ENCODE assay signal across 9 cellular contexts in genomic region chr2:100588071-100588786, GRCh38. TPM values are rescaled to one million over a fixed set of nuclear protein-coding genes. Genes with fewer than 3 reads are reported as not detected.
A peak's percentile ranks its signal among the peaks of the same experiment; 100 is the strongest.
DNase-seq lines count a peak whose midpoint lies in the region; ATAC-seq, FAIRE-seq and TF ChIP-seq lines count a peak whose summit lies in the region.
"Had no signal": no experiment of that assay in that cellular context is flagged by ENCODE, and none has a peak within 500 bp of the region (broad histone marks: within the 10 kb centered on the region; RNA-seq: fewer than 3 reads in every experiment).

No MANE protein-coding gene starts in this region.

- H3K27ac ChIP-seq in smooth muscle cell (ENCODE audit: low read depth) = no peak overlapping the region
- H3K27ac ChIP-seq: C4-2B had no signal

- peaks cover 5% of the 10 kb centered on the region for H3K27me3 ChIP-seq in adipocyte (replicated peaks; ENCODE audit: control insufficient read depth, insufficient read depth, low read length)
- no peaks in the 10 kb centered on the region for H3K27me3 ChIP-seq in smooth muscle cell (ENCODE audit: low read depth)

- H3K4me3 ChIP-seq in adipocyte (ENCODE audit: low read length) (no peak overlapping the region), smooth muscle cell (no peak overlapping the region)

- H3K4me3 Mint-ChIP-seq in stimulated activated effector memory CD8-positive, alpha-beta T cell treated with anti-CD3 and anti-CD28 coated beads, Interleukin-12 subunit alpha, Interleukin-12 subunit beta, amount 100 ng/mL, for 72 hours = no peak overlapping the region

- H3K9me3 ChIP-seq in adipocyte (ENCODE audit: control insufficient read depth, low read length) = no peaks in the 10 kb centered on the region
- no peaks in the 10 kb centered on the region for H3K9me3 ChIP-seq in smooth muscle cell (replicated peaks; ENCODE audit: low read depth)

- DNase-seq in activated CD4-positive, alpha-beta T cell treated with anti-CD3 and anti-CD28 coated beads for 4 hours = peak; percentile 28 to 29
- DNase-seq in activated CD4-positive, alpha-beta T cell treated with anti-CD3 and anti-CD28 coated beads for 48 hours = no peak
- DNase-seq in HTR-8/SVneo (ENCODE audit: insufficient read length, low spot score) = peak; percentile 23
- DNase-seq in adipocyte (ENCODE audit: low read depth) = peak; percentile 23
- DNase-seq in stimulated activated effector memory CD8-positive, alpha-beta T cell treated with anti-CD3 and anti-CD28 coated beads, Interleukin-12 subunit alpha, Interleukin-12 subunit beta, amount 100 ng/mL, for 72 hours (ENCODE audit: low spot score in 2 of 2) = no peak
- no peak for DNase-seq in frontal cortex (ENCODE audit: low spot score in 2 of 2)
- no peak for DNase-seq in stimulated activated CD8-positive, alpha-beta memory T cell treated with anti-CD3 and anti-CD28 coated beads, Interleukin-4, amount 100 ng/mL, for 48 hours
- DNase-seq in smooth muscle cell (lab: John Stamatoyannopoulos, UW; ENCODE audit: unreplicated experiment) = no peak

- no peak overlapping the region for H2AFZ ChIP-seq in smooth muscle cell (ENCODE audit: low read depth)

- H3K79me2 ChIP-seq in smooth muscle cell (ENCODE audit: low read depth) = no peaks in the 10 kb centered on the region

- peaks cover 30% of the 10 kb centered on the region for H3K4me1 Mint-ChIP-seq in stimulated activated effector memory CD8-positive, alpha-beta T cell treated with anti-CD3 and anti-CD28 coated beads, Interleukin-12 subunit alpha, Interleukin-12 subunit beta, amount 100 ng/mL, for 72 hours

- no peaks in the 10 kb centered on the region for H3F3A ChIP-seq in smooth muscle cell (ENCODE audit: low read depth)

- FAIRE-seq in HTR-8/SVneo (lab: Jason Lieb, UNC) = no peak
- FAIRE-seq in frontal cortex (lab: Jason Lieb, UNC) = no peak

- no peaks in the 10 kb centered on the region for H4K20me1 ChIP-seq in smooth muscle cell (ENCODE audit: low read depth)

- H3K27ac Mint-ChIP-seq in stimulated activated effector memory CD8-positive, alpha-beta T cell treated with anti-CD3 and anti-CD28 coated beads, Interleukin-12 subunit alpha, Interleukin-12 subunit beta, amount 100 ng/mL, for 72 hours = peak overlapping the region; percentile 41

- TF ChIP-seq CTCF in smooth muscle cell (IDR thresholded peaks at IDR 0.05; ENCODE audit: borderline replicate concordance, insufficient read depth, poor library complexity, severe bottlenecking) = no peak

- no peak overlapping the region for H3K9ac ChIP-seq in adipocyte (ENCODE audit: low read length)
- no peak overlapping the region for H3K9ac ChIP-seq in smooth muscle cell (ENCODE audit: low read depth)

- H3K9me3 Mint-ChIP-seq in stimulated activated effector memory CD8-positive, alpha-beta T cell treated with anti-CD3 and anti-CD28 coated beads, Interleukin-12 subunit alpha, Interleukin-12 subunit beta, amount 100 ng/mL, for 72 hours = no peaks in the 10 kb centered on the region

- H3K36me3 ChIP-seq in adipocyte (ENCODE audit: control insufficient read depth, insufficient read depth, low read length, severe bottlenecking) = no peaks in the 10 kb centered on the region
- H3K36me3 ChIP-seq in smooth muscle cell (ENCODE audit: low read depth) = no peaks in the 10 kb centered on the region

- H3K4me1 ChIP-seq in adipocyte (ENCODE audit: control insufficient read depth, insufficient read depth, low read length) (peaks cover 5% of the 10 kb centered on the region), smooth muscle cell (ENCODE audit: low read depth) (no peaks in the 10 kb centered on the region)

- ATAC-seq in stimulated activated effector memory CD8-positive, alpha-beta T cell treated with anti-CD3 and anti-CD28 coated beads, Interleukin-12 subunit alpha, Interleukin-12 subunit beta, amount 100 ng/mL, for 72 hours = peak; percentile 96

- H3K4me2 ChIP-seq in smooth muscle cell = no peak overlapping the region

- peaks cover 6% of the 10 kb centered on the region for H3K36me3 Mint-ChIP-seq in stimulated activated effector memory CD8-positive, alpha-beta T cell treated with anti-CD3 and anti-CD28 coated beads, Interleukin-12 subunit alpha, Interleukin-12 subunit beta, amount 100 ng/mL, for 72 hours

- WGBS in smooth muscle cell (ENCODE audit: low lambda C conversion rate) = 76% methylated on average over 7 of the region's 7 CpGs

RNA-seq across cellular contexts. Expression of gene PDCL3, which starts 25.4 kb away (rescaled TPM):
- total RNA-seq in frontal cortex (9.8 TPM), smooth muscle cell (8.8 and 15.4 TPM in 2 replicates)
- 12.6 and 26.2 TPM in 2 replicates for polyA plus RNA-seq in smooth muscle cell

Comparison
In these comparisons a context has a peak if more than half of its experiments do, and no peak if none do; other contexts are left out.
1. DNase-seq: peak in activated CD4-positive, alpha-beta T cell treated with anti-CD3 and anti-CD28 coated beads for 4 hours (2 of 2), HTR-8/SVneo (single experiment) and adipocyte (single experiment); none in activated CD4-positive, alpha-beta T cell treated with anti-CD3 and anti-CD28 coated beads for 48 hours (single experiment), stimulated activated effector memory CD8-positive, alpha-beta T cell treated with anti-CD3 and anti-CD28 coated beads, Interleukin-12 subunit alpha, Interleukin-12 subunit beta, amount 100 ng/mL, for 72 hours (0 of 2), frontal cortex (0 of 2), stimulated activated CD8-positive, alpha-beta memory T cell treated with anti-CD3 and anti-CD28 coated beads, Interleukin-4, amount 100 ng/mL, for 48 hours (single experiment) and smooth muscle cell (single experiment).